In the genomic region with DNA sequence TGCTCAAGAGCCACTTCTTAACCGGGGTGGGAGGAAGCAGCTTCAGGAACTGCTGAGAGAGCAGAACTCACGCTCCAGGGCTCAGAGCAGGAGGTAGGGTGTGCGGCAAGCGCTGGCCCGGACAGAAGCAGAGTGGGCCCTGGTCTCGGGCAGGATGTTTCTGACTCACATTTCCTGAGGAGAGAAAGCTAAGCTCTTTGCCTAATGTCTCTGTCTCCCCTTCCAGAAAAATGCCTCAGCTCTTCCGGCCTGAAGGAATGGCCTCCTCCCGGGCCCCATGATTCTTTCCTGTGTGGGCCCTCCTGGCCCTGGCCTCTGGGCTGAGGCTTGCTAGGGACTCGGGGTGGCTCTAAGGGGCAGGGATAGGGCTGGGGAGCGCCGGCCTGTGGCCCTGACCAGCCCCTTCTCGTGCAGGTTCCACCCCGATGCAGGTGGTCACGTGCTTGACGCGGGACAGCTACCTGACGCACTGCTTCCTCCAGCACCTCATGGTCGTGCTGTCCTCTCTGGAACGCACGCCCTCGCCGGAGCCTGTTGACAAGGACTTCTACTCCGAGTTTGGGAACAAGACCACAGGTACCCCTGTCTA, we compare ENCODE assay signal across 12 cellular contexts. TPM values are rescaled to one million over a fixed set of nuclear protein-coding genes. Genes with fewer than 3 reads are reported as not detected.
DNase-seq lines count a peak whose midpoint lies in the region; ATAC-seq and TF ChIP-seq lines count a peak whose summit lies in the region.
"Had no signal": no experiment of that assay in that cellular context is flagged by ENCODE, and none has a peak within 500 bp of the region (broad histone marks: within the 10 kb centered on the region; RNA-seq: fewer than 3 reads in every experiment).

No MANE protein-coding gene starts in this region.

- POLR2A ChIA-PET in RWPE1 (lab: Yijun Ruan, JAX; ENCODE audit: low non-redundant PET), result no interaction called here

- peaks cover 0 to 2% of the 10 kb centered on the region in 2 donors for H3K9me3 ChIP-seq in lung (ENCODE audit: control insufficient read depth in 2 of 2, insufficient read depth in 1 of 2, low read length in 1 of 2)
- H3K9me3 ChIP-seq: body of pancreas had no signal

- H3K27me3 Mint-ChIP-seq in endothelial cell (ENCODE audit: unreplicated experiment), result peaks cover 16% of the 10 kb centered on the region

- intact Hi-C loops in left colon (cut with DNase I, micrococcal nuclease), result no loop called here

- H3K36me3 Mint-ChIP-seq in endothelial cell (ENCODE audit: low read depth, unreplicated experiment), result peaks cover 31% of the 10 kb centered on the region

- peaks cover 0 to 49% of the 10 kb centered on the region in 2 donors for H3K4me1 ChIP-seq in lung (ENCODE audit: control insufficient read depth in 2 of 2, insufficient read depth in 2 of 2, low read length in 2 of 2)

- TF ChIP-seq CTCF in RWPE1 (conservative IDR thresholded peaks at IDR 0.05; ENCODE audit: low read depth) (no peak), endothelial cell (IDR thresholded peaks at IDR 0.05; ENCODE audit: unreplicated experiment) (no peak), lung (IDR thresholded peaks at IDR 0.05; ENCODE audit: control extremely low read depth, extremely low read depth) (no peak)

- no peak overlapping the region for H3K4me3 ChIP-seq in lung
- H3K4me3 ChIP-seq: body of pancreas, GM12878 had no signal

- H3K36me3 ChIP-seq in lung (ENCODE audit: control insufficient read depth in 2 of 2, insufficient read depth in 2 of 2, low read length in 2 of 2), result peaks cover 2 to 76% of the 10 kb centered on the region in 2 donors

- WGBS in lung, 2 donors, result 56 to 58% methylated on average over 23 of the region's 23 CpGs

- CTCF ChIA-PET in RWPE1 (lab: Yijun Ruan, JAX), result interaction anchor here (0.6 kb wide), 1 partner anchor 43 kb away, joined by 3 read pairs; no protein-coding TSS in a partner anchor

- H3K27ac Mint-ChIP-seq in endothelial cell (ENCODE audit: unreplicated experiment), result peak overlapping the region; percentile 96

- peak overlapping the region; percentile 80 for H3K4me3 Mint-ChIP-seq in endothelial cell (ENCODE audit: unreplicated experiment)

- peak; percentile 7 for ATAC-seq in lung (ENCODE audit: insufficient read depth, low FRiP score)
- no peak for ATAC-seq in HG02642 (IDR thresholded peaks at IDR 0.05; ENCODE audit: poor library complexity, unreplicated experiment)
- ATAC-seq in left colon, result no peak
- ATAC-seq: body of pancreas, GM12878 had no signal

- peaks cover 56% of the 10 kb centered on the region for H3K4me1 Mint-ChIP-seq in endothelial cell (ENCODE audit: unreplicated experiment)

- DNase-seq in RWPE1 (ENCODE audit: low spot score) (no peak), endothelial cell (ENCODE audit: low spot score) (peak; percentile 60), lung (ENCODE audit: low spot score) (peak; percentile 41), superior temporal gyrus (ENCODE audit: extremely low spot score) (peak; percentile 15), NCI-H748 treated with DMSO at 0.1 percent for 48 hours (lab: John Stamatoyannopoulos, UW) (no peak), left colon (no peak), NCI-H187 (lab: John Stamatoyannopoulos, UW) (no peak)
- DNase-seq: Calu3, T-helper 2 cell had no signal

- H3K27ac ChIP-seq in RWPE1 (peak overlapping the region; percentile 53), lung (ENCODE audit: low read depth in 1 of 2, low read length in 1 of 2) (peak overlapping the region; percentile 55 to 84)

- no peaks in the 10 kb centered on the region for H3K9me3 Mint-ChIP-seq in endothelial cell (ENCODE audit: unreplicated experiment)

- no peaks in the 10 kb centered on the region for H3K27me3 ChIP-seq in lung (ENCODE audit: control insufficient read depth, insufficient read depth)
- H3K27me3 ChIP-seq: body of pancreas had no signal

RNA-seq across cellular contexts. Expression of gene STAB1, which starts 4.1 kb away (rescaled TPM):
- total RNA-seq in endothelial cell (ENCODE audit: unreplicated experiment) (866 TPM), lung (100 to 1,000 TPM in 1 of 2 donors, 10 to 100 TPM in 1; 53.1 to 205 TPM), left colon (100 to 1,000 TPM in 1 of 2 donors, 10 to 100 TPM in 1; 51.4 to 111 TPM)
- 100 to 1,000 TPM; 182 to 220 TPM for polyA plus RNA-seq in lung
- polyA plus RNA-seq: GM12878 had no signal

RNA-seq across cellular contexts. Expression of gene NISCH, which starts 35.6 kb away (rescaled TPM):
- total RNA-seq in endothelial cell (ENCODE audit: unreplicated experiment) (261 TPM), lung (100 to 1,000 TPM in 1 of 2 donors, 10 to 100 TPM in 1; 80.0 to 127 TPM), left colon (10 to 100 TPM; 57.3 to 58.1 TPM)
- polyA plus RNA-seq in lung, result 10 to 100 TPM; 37.8 to 47.3 TPM

RNA-seq across cellular contexts. Expression of gene TNNC1, which starts 37.2 kb away (rescaled TPM):
- total RNA-seq in endothelial cell (ENCODE audit: unreplicated experiment) (0.67 TPM), lung (10 to 100 TPM; 31.3 to 35.6 TPM), left colon (1 to 10 TPM in 1 of 2 donors, under 1 TPM in 1; 0.64 to 4.6 TPM)
- 100 to 1,000 TPM in 1 of 2 donors, 10 to 100 TPM in 1; 17.3 to 250 TPM for polyA plus RNA-seq in lung

RNA-seq across cellular contexts. Expression of gene NT5DC2, which starts 42.6 kb away (rescaled TPM):
- total RNA-seq in endothelial cell (ENCODE audit: unreplicated experiment), result 252 TPM
- 10 to 100 TPM; 32.7 to 85.6 TPM for total RNA-seq in lung
- 10 to 100 TPM; 50.0 to 52.5 TPM for polyA plus RNA-seq in lung
- 10 to 100 TPM; 14.1 to 15.6 TPM for total RNA-seq in left colon

RNA-seq across cellular contexts. Expression of gene UQCC5, which starts 45.4 kb away (rescaled TPM):
- total RNA-seq in endothelial cell (ENCODE audit: unreplicated experiment), result 13.3 TPM
- total RNA-seq in lung, result 10 to 100 TPM in 1 of 2 donors, 1 to 10 TPM in 1; 3.1 to 32.0 TPM
- 100 to 1,000 TPM in 1 of 2 donors, 10 to 100 TPM in 1; 19.7 to 104 TPM for polyA plus RNA-seq in lung
- total RNA-seq in left colon, result 10 to 100 TPM; 11.7 to 17.4 TPM

Comparison
In these comparisons a context has a peak if more than half of its experiments do, and no peak if none do; other contexts are left out.
1. DNase-seq: peak in endothelial cell (single experiment), lung (single experiment) and superior temporal gyrus (single experiment); none in RWPE1 (single experiment), NCI-H748 treated with DMSO at 0.1 percent for 48 hours (single experiment), left colon (0 of 2) and NCI-H187 (0 of 2).
2. RNA of gene TNNC1, which starts 37.2 kb away (total RNA-seq): 31.3 to 35.6 TPM in lung; 0.64 to 4.6 TPM in left colon and 0.67 TPM in endothelial cell (single experiment); every median in the first group is over 4 times any median in the second.